17 cellular contexts compared by ENCODE assay signal in the genomic region with DNA sequence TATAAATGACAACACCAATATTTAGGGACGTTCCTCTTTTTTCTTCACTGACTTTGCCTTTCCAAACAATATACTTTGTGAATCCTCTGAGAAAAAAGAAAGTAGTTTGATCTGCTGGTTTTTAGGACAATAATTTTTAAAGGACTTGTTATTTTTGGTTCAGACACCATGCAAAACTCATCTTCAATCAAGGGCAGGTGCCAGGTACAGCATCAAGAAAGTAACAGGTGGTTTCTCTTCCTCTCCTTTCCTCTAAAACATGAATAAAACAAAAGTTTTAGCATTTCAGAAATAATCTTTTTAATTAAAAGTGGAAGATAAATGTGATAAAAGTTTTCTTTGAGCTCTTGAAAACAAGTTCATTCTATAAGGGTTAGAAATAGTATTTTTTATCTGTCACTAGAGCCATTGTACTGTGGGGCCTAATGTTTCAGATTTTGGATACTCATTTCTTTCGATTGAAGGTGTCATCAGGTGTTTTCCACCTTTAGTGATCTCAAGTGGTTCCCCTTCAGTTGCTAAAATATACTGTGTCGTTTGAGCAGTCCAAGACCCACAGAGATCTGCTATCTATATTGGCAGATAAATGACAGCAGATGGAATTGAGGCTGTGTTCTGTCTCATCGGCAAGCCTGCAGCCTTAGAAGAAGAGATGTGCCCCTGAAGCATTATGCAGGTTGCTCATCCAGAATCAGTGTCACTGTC.
DNase-seq lines count a peak whose midpoint lies in the region; ATAC-seq lines count a peak whose summit lies in the region.
"Had no signal": no experiment of that assay in that cellular context is flagged by ENCODE, and none has a peak within 500 bp of the region (broad histone marks: within the 10 kb centered on the region; RNA-seq: fewer than 3 reads in every experiment).

No MANE protein-coding gene starts in this region.

- H3K36me3 Mint-ChIP-seq in IgD-negative memory B cell (peaks cover 2% of the 10 kb centered on the region), memory B cell (no peaks in the 10 kb centered on the region)
- H3K36me3 Mint-ChIP-seq: CD14-positive monocyte; CD4-positive, alpha-beta memory T cell had no signal

- H3K4me3 Mint-ChIP-seq in IgD-negative memory B cell (peak overlapping the region in 1 of 4 donors; percentile 29), memory B cell (no peak overlapping the region)
- H3K4me3 Mint-ChIP-seq: CD14-positive monocyte; CD4-positive, alpha-beta memory T cell; GM23338; HFFc6 had no signal

- peak; percentile 86 for ATAC-seq in memory B cell (ENCODE audit: low read depth)
- no peak for ATAC-seq in HG03460 (IDR thresholded peaks at IDR 0.05; ENCODE audit: unreplicated experiment)
- ATAC-seq in HG03442 (IDR thresholded peaks at IDR 0.05; ENCODE audit: unreplicated experiment) = no peak
- ATAC-seq: A549, GM23338, K562 had no signal

- H3K27me3 Mint-ChIP-seq in IgD-negative memory B cell (no peaks in the 10 kb centered on the region), memory B cell (no peaks in the 10 kb centered on the region)

- DNase-seq in DMS 273 (lab: John Stamatoyannopoulos, UW; ENCODE audit: unreplicated experiment) = peak; percentile 24
- DNase-seq in DMS 273 treated with DMSO at 0.1 percent for 48 hours (lab: John Stamatoyannopoulos, UW) = no peak
- DNase-seq in memory B cell (ENCODE audit: low spot score in 2 of 2) = no peak
- DNase-seq in activated CD4-positive, CD25-positive, alpha-beta regulatory T cell treated with anti-CD3 and anti-CD28 coated beads, Interleukin-2, amount 50 U/mL, for 72 hours = no peak
- DNase-seq: AML-193; Calu3; CD4-positive, alpha-beta memory T cell; GDM1; HCEC 1CT; HFFc6 had no signal

- no peaks in the 10 kb centered on the region for H3K9me3 Mint-ChIP-seq in IgD-negative memory B cell
- H3K9me3 Mint-ChIP-seq in memory B cell = no peaks in the 10 kb centered on the region
- H3K9me3 Mint-ChIP-seq: HFFc6 had no signal

- H3K27ac Mint-ChIP-seq in IgD-negative memory B cell = peak overlapping the region; percentile 72 to 92 (median 76)
- H3K27ac Mint-ChIP-seq in memory B cell = peak overlapping the region; percentile 26
- H3K27ac Mint-ChIP-seq: CD14-positive monocyte; CD4-positive, alpha-beta memory T cell; GM23338; HFFc6 had no signal

- H3K4me1 Mint-ChIP-seq in IgD-negative memory B cell (peaks cover 20 to 28% (median 23%) of the 10 kb centered on the region in 3 donors), memory B cell (peaks cover 15% of the 10 kb centered on the region)
- H3K4me1 Mint-ChIP-seq: CD14-positive monocyte; CD4-positive, alpha-beta memory T cell; GM23338 had no signal
